Comparison of ENCODE assay signal across 32 cellular contexts in the genomic region with DNA sequence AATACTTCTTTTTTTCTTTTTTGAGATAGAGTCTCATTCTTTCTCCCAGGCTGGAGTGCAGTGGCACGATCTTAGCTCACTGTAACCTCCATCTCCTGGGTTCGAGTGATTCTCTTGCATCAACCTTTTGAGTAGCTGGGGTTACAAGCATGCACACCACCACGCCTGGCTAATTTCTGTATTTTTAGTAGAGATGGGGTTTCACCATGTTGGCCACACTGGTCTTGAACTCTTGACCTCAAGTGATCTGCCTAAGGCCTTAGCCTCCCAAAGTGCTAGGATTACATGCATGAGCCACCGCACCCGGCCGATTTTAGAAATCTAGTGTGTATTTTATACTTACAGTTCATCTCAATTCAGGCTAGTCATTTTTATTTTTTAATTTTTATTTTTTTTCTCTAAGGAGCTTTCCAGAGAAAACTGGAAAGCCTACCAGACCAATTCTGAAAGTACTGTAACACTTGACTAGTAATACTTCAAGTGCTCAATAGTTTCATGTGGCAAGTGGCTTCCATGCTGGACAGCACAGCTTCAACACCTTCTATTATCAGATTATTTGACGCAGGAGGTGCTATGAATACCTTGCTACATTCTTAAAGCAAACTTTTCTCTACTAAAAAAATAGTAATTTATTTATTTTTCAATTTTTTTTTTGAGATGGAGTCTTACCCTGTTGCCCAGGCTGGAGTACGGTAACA. TPM values are rescaled to one million over a fixed set of nuclear protein-coding genes. Genes with fewer than 3 reads are reported as not detected.
DNase-seq lines count a peak whose midpoint lies in the region; ATAC-seq, FAIRE-seq and TF ChIP-seq lines count a peak whose summit lies in the region.
"Had no signal": no experiment of that assay in that cellular context is flagged by ENCODE, and none has a peak within 500 bp of the region (broad histone marks: within the 10 kb centered on the region; RNA-seq: fewer than 3 reads in every experiment).

No MANE protein-coding gene starts in this region.

- no peak for TF ChIP-seq POLR2A in GM12892 (IDR thresholded peaks at IDR 0.05; ENCODE audit: low read depth, low read length)

- ATAC-seq in activated T-cell treated with anti-CD3 and anti-CD28 coated beads, Interleukin-2, amount 50 U/mL, for 4 hours = no peak
- ATAC-seq in GM19351 (IDR thresholded peaks at IDR 0.05; ENCODE audit: unreplicated experiment) (peak; percentile 76), HG03066 (IDR thresholded peaks at IDR 0.05; ENCODE audit: low read depth, unreplicated experiment) (peak; percentile 80)
- ATAC-seq in stimulated activated naive B cell treated with anti-CD40 and anti-IgM and Interleukin-4, amounts not matched to agents 10 μg/mL and 1 μg/mL and 100 μg/mL, for 72 hours (replicated peaks) = peak in 1 of 2 donors; percentile 29
- ATAC-seq: heart right ventricle had no signal

- no peaks in the 10 kb centered on the region for H3K4me1 Mint-ChIP-seq in activated T-cell treated with anti-CD3 and anti-CD28 coated beads, Interleukin-2, amount 50 U/mL, for 24 hours (ENCODE audit: low read depth)
- H3K4me1 Mint-ChIP-seq in activated T-cell treated with anti-CD3 and anti-CD28 coated beads, Interleukin-2, amount 50 U/mL, for 4 hours (ENCODE audit: low read depth) = no peaks in the 10 kb centered on the region
- H3K4me1 Mint-ChIP-seq in stimulated activated naive B cell treated with anti-CD40 and anti-IgM and Interleukin-4, amounts not matched to agents 10 μg/mL and 1 μg/mL and 100 μg/mL, for 72 hours = peaks cover 3 to 5% of the 10 kb centered on the region in 2 donors
- H3K4me1 Mint-ChIP-seq: nephron had no signal

- H3K27ac Mint-ChIP-seq in activated T-cell treated with anti-CD3 and anti-CD28 coated beads, Interleukin-2, amount 50 U/mL, for 24 hours = peak overlapping the region; percentile 16
- peak overlapping the region; percentile 47 for H3K27ac Mint-ChIP-seq in stimulated activated naive B cell treated with anti-CD40 and anti-IgM and Interleukin-4, amounts not matched to agents 10 μg/mL and 1 μg/mL and 100 μg/mL, for 72 hours
- H3K27ac Mint-ChIP-seq: nephron had no signal

- no peaks in the 10 kb centered on the region for H3K9me3 Mint-ChIP-seq in activated T-cell treated with anti-CD3 and anti-CD28 coated beads, Interleukin-2, amount 50 U/mL, for 24 hours
- H3K9me3 Mint-ChIP-seq in activated T-cell treated with anti-CD3 and anti-CD28 coated beads, Interleukin-2, amount 50 U/mL, for 4 hours = no peaks in the 10 kb centered on the region
- no peaks in the 10 kb centered on the region for H3K9me3 Mint-ChIP-seq in stimulated activated naive B cell treated with anti-CD40 and anti-IgM and Interleukin-4, amounts not matched to agents 10 μg/mL and 1 μg/mL and 100 μg/mL, for 72 hours
- H3K9me3 Mint-ChIP-seq: CD4-positive, alpha-beta memory T cell; nephron had no signal

- no peak for DNase-seq in activated T-cell treated with anti-CD3 and anti-CD28 coated beads, Interleukin-2, amount 50 U/mL, for 24 hours
- no peak for DNase-seq in activated T-cell treated with anti-CD3 and anti-CD28 coated beads, Interleukin-2, amount 50 U/mL, for 4 hours
- no peak for DNase-seq in stimulated activated naive B cell treated with anti-CD40 and anti-IgM and Interleukin-4, amounts not matched to agents 10 μg/mL and 1 μg/mL and 100 μg/mL, for 72 hours
- DNase-seq in GM12892 (ENCODE audit: insufficient read length) = no peak
- no peak for DNase-seq in HTR-8/SVneo (ENCODE audit: insufficient read length, low spot score)
- no peak for DNase-seq in NCI-H1694 (lab: John Stamatoyannopoulos, UW)
- DNase-seq: activated CD4-positive, alpha-beta T cell treated with anti-CD3 and anti-CD28 coated beads, Interleukin-2, amount 50 U/mL, for 1 hour; activated CD8-positive, alpha-beta memory T cell treated with anti-CD3 and anti-CD28 coated beads, Interleukin-2, amount 50 U/mL, for 48 hours; activated gamma-delta T cell; CD4-positive, alpha-beta memory T cell; dermis blood vessel endothelial cell; DMS 273 treated with DMSO at 0.1 percent for 48 hours; EL; esophagus squamous epithelium; foreskin melanocyte; HCEC 1CT; heart right ventricle; IMR-90; kidney glomerular epithelial cell; NCI-H1092; NCI-H187; NCI-H2171 treated with DMSO at 0.1 percent for 48 hours; NCI-H524 treated with DMSO at 0.1 percent for 48 hours; SHP77 treated with DMSO at 0.1 percent for 48 hours; small intestine; T1000; tibial artery; WERI-Rb-1 had no signal

- FAIRE-seq in GM12892 (lab: Jason Lieb, UNC) (no peak), HTR-8/SVneo (lab: Jason Lieb, UNC) (no peak)
- FAIRE-seq: A204.1, small intestine had no signal

- peaks cover 88% of the 10 kb centered on the region for H3K36me3 Mint-ChIP-seq in activated T-cell treated with anti-CD3 and anti-CD28 coated beads, Interleukin-2, amount 50 U/mL, for 24 hours (ENCODE audit: low read depth)
- H3K36me3 Mint-ChIP-seq in activated T-cell treated with anti-CD3 and anti-CD28 coated beads, Interleukin-2, amount 50 U/mL, for 4 hours (ENCODE audit: insufficient read depth) = peaks cover 39% of the 10 kb centered on the region
- H3K36me3 Mint-ChIP-seq in stimulated activated naive B cell treated with anti-CD40 and anti-IgM and Interleukin-4, amounts not matched to agents 10 μg/mL and 1 μg/mL and 100 μg/mL, for 72 hours = peaks cover 35 to 42% of the 10 kb centered on the region in 2 donors

- no peaks in the 10 kb centered on the region for H3K27me3 Mint-ChIP-seq in activated T-cell treated with anti-CD3 and anti-CD28 coated beads, Interleukin-2, amount 50 U/mL, for 24 hours
- H3K27me3 Mint-ChIP-seq in activated T-cell treated with anti-CD3 and anti-CD28 coated beads, Interleukin-2, amount 50 U/mL, for 4 hours (ENCODE audit: low read depth) = no peaks in the 10 kb centered on the region
- H3K27me3 Mint-ChIP-seq in stimulated activated naive B cell treated with anti-CD40 and anti-IgM and Interleukin-4, amounts not matched to agents 10 μg/mL and 1 μg/mL and 100 μg/mL, for 72 hours = no peaks in the 10 kb centered on the region
- H3K27me3 Mint-ChIP-seq: CD4-positive, alpha-beta memory T cell had no signal

- no peak overlapping the region for H3K4me3 Mint-ChIP-seq in activated T-cell treated with anti-CD3 and anti-CD28 coated beads, Interleukin-2, amount 50 U/mL, for 24 hours
- no peak overlapping the region for H3K4me3 Mint-ChIP-seq in activated T-cell treated with anti-CD3 and anti-CD28 coated beads, Interleukin-2, amount 50 U/mL, for 4 hours
- no peak overlapping the region for H3K4me3 Mint-ChIP-seq in stimulated activated naive B cell treated with anti-CD40 and anti-IgM and Interleukin-4, amounts not matched to agents 10 μg/mL and 1 μg/mL and 100 μg/mL, for 72 hours
- H3K4me3 Mint-ChIP-seq: CD4-positive, alpha-beta memory T cell; nephron had no signal

RNA-seq across cellular contexts. Expression of a gene that starts 25.0 kb away (rescaled TPM):
- total RNA-seq in activated T-cell treated with anti-CD3 and anti-CD28 coated beads, Interleukin-2, amount 50 U/mL, for 4 hours = 100 to 1,000 TPM; 192 to 231 (median 200) TPM
- polyA plus RNA-seq in GM12892 (2012; ENCODE audit: missing spikeins) = 56.8 TPM

RNA-seq across cellular contexts. Expression of a gene that starts 25.2 kb away (rescaled TPM):
- total RNA-seq in activated T-cell treated with anti-CD3 and anti-CD28 coated beads, Interleukin-2, amount 50 U/mL, for 4 hours = 10 to 100 TPM; 33.3 to 40.9 (median 35.4) TPM
- 32.9 TPM for polyA plus RNA-seq in GM12892 (2012; ENCODE audit: missing spikeins)

RNA-seq across cellular contexts. Expression of a gene that starts 31.8 kb away (rescaled TPM):
- under 1 TPM; 0.16 to 0.47 (median 0.20) TPM for total RNA-seq in activated T-cell treated with anti-CD3 and anti-CD28 coated beads, Interleukin-2, amount 50 U/mL, for 4 hours
- polyA plus RNA-seq in GM12892 (2012; ENCODE audit: missing spikeins) = not detected
- polyA plus RNA-seq: CD4-positive, alpha-beta memory T cell had no signal

RNA-seq across cellular contexts. Expression of a gene that starts 33.9 kb away (rescaled TPM):
- total RNA-seq in activated T-cell treated with anti-CD3 and anti-CD28 coated beads, Interleukin-2, amount 50 U/mL, for 4 hours = 100 to 1,000 TPM; 116 to 140 (median 120) TPM
- polyA plus RNA-seq in GM12892 (2012; ENCODE audit: missing spikeins) = 26.0 TPM

RNA-seq across cellular contexts. Expression of a gene that starts 34.1 kb away (rescaled TPM):
- 10 to 100 TPM; 15.7 to 22.8 (median 18.8) TPM for total RNA-seq in activated T-cell treated with anti-CD3 and anti-CD28 coated beads, Interleukin-2, amount 50 U/mL, for 4 hours
- 23.1 TPM for polyA plus RNA-seq in GM12892 (2012; ENCODE audit: missing spikeins)

Comparison
In these comparisons a context has a peak if more than half of its experiments do, and no peak if none do; other contexts are left out.
1. ATAC-seq: peak in GM19351 (single experiment) and HG03066 (single experiment); none in activated T-cell treated with anti-CD3 and anti-CD28 coated beads, Interleukin-2, amount 50 U/mL, for 4 hours (0 of 2).